ENCODE assay signal across 21 cellular contexts in the genomic region with DNA sequence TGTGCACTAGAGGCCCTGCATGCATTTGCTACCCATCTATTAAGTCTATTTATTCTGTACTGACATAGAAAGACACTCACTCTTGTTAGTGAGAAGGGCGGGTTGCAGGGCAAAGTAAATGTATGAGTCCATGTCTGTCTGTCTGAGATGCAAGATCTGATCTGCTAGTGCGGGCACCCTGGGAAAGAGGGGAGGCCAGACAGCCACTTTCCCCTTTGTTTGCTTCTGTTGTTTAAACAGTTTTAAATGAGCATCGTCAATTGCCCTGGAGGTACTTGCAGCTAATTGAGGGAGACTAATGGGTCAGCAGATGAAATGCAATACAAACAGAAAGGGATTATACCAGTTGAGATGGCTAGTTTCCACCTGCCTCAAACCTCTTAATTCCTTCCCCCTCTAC. TPM values are rescaled to one million over a fixed set of nuclear protein-coding genes. Genes with fewer than 3 reads are reported as not detected.
DNase-seq lines count a peak whose midpoint lies in the region; ATAC-seq and TF ChIP-seq lines count a peak whose summit lies in the region.
"Had no signal": no experiment of that assay in that cellular context is flagged by ENCODE, and none has a peak within 500 bp of the region (broad histone marks: within the 10 kb centered on the region; RNA-seq: fewer than 3 reads in every experiment).

No MANE protein-coding gene starts in this region.

- H3K27me3 ChIP-seq in left lung (no peaks in the 10 kb centered on the region), brain microvascular endothelial cell (replicated peaks) (no peaks in the 10 kb centered on the region)

- DNase-seq in NCI-H2029 (lab: John Stamatoyannopoulos, UW): peak; percentile 90
- peak; percentile 13 for DNase-seq in NCI-H524 treated with DMSO at 0.1 percent for 48 hours (lab: John Stamatoyannopoulos, UW)
- DNase-seq in left lung: no peak
- no peak for DNase-seq in stimulated activated naive CD4-positive, alpha-beta T cell (lab: John Stamatoyannopoulos, UW)
- DNase-seq in DMS 273 (lab: John Stamatoyannopoulos, UW; ENCODE audit: unreplicated experiment): no peak
- DNase-seq in brain microvascular endothelial cell: no peak
- DNase-seq in GM19240 (ENCODE audit: insufficient read length, low spot score): no peak
- DNase-seq: activated CD4-positive, CD25-positive, alpha-beta regulatory T cell treated with anti-CD3 and anti-CD28 coated beads, Interleukin-2, amount 50 U/mL, for 72 hours; activated naive CD8-positive, alpha-beta T cell treated with anti-CD3 and anti-CD28 coated beads for 36 hours; Caco-2; GDM1; KBM-7; kidney; naive thymus-derived CD4-positive, alpha-beta T cell; SIG-M5; stimulated activated CD4-positive, alpha-beta T cell treated with anti-CD3 and anti-CD28 coated beads, Interleukin-2, amount 100 ng/mL, for 48 hours had no signal

- H3K4me3 ChIP-seq in HEK293 (ENCODE audit: low read depth, low read length) (no peak overlapping the region), left lung (no peak overlapping the region), brain microvascular endothelial cell (ENCODE audit: low read depth, low read length) (no peak overlapping the region)
- H3K4me3 ChIP-seq: hepatocyte had no signal

- in situ Hi-C loops in brain microvascular endothelial cell (cut with HindIII; ENCODE audit: low pct_ligation_motif_present, low sequenced_read_pairs): no loop called here

- POLR2A ChIA-PET in HEK293 (lab: Yijun Ruan, JAX): no interaction called here

- intact Hi-C loops in left lung (cut with DNase I): no loop called here

- ATAC-seq in left lung: peak; percentile 13
- ATAC-seq: naive thymus-derived CD4-positive, alpha-beta T cell had no signal

- H3K4me1 ChIP-seq in HEK293 (ENCODE audit: control insufficient read depth, insufficient read depth, low read length): peaks cover 4% of the 10 kb centered on the region; the same call in 1 of the 2 replicates
- H3K4me1 ChIP-seq in left lung: no peaks in the 10 kb centered on the region
- H3K4me1 ChIP-seq: Caco-2 had no signal

- no peak overlapping the region for H3K27ac ChIP-seq in HEK293 (ENCODE audit: extremely low read depth, low read depth, low read length)
- H3K27ac ChIP-seq in left lung: no peak overlapping the region
- no peak overlapping the region for H3K27ac ChIP-seq in brain microvascular endothelial cell
- H3K27ac ChIP-seq: hepatocyte had no signal

- no peaks in the 10 kb centered on the region for H3K36me3 ChIP-seq in HEK293 (ENCODE audit: control insufficient read depth in 2 of 2, insufficient read depth in 1 of 2, low read length in 2 of 2)
- H3K36me3 ChIP-seq in left lung: no peaks in the 10 kb centered on the region
- H3K36me3 ChIP-seq in brain microvascular endothelial cell (replicated peaks): no peaks in the 10 kb centered on the region

- CTCF ChIA-PET in HEK293 (lab: Yijun Ruan, JAX): no interaction called here

- TF ChIP-seq CTCF in HEK293 (tag by site-specific recombination; IDR thresholded peaks at IDR 0.05) (no peak), left lung (IDR thresholded peaks at IDR 0.05) (no peak), brain microvascular endothelial cell (IDR thresholded peaks at IDR 0.05; ENCODE audit: low read depth, low read length, missing control alignments) (no peak)

- H3K9me3 ChIP-seq in HEK293 (ENCODE audit: control insufficient read depth, insufficient read depth, low read depth, low read length) (no peaks in the 10 kb centered on the region), left lung (no peaks in the 10 kb centered on the region)
- H3K9me3 ChIP-seq: Caco-2 had no signal

TF ChIP-seq in HEK293, 187 proteins besides CTCF, POLR2A, EP300 and RAD21 (continues in another document):
- TF ChIP-seq WT1 (tag by site-specific recombination; IDR thresholded peaks at IDR 0.05): peak; percentile 63; the same call in 1 of the 2 replicates
- TF ChIP-seq ZFP3 (tag by site-specific recombination; IDR thresholded peaks at IDR 0.05; ENCODE audit: low read depth): no peak
- no peak for TF ChIP-seq ZBTB20 (tag by site-specific recombination; IDR thresholded peaks at IDR 0.05)
- no peak for TF ChIP-seq TRIM28 (IDR thresholded peaks at IDR 0.05; ENCODE audit: borderline replicate concordance, low read length)
- TF ChIP-seq, protein P1, sequence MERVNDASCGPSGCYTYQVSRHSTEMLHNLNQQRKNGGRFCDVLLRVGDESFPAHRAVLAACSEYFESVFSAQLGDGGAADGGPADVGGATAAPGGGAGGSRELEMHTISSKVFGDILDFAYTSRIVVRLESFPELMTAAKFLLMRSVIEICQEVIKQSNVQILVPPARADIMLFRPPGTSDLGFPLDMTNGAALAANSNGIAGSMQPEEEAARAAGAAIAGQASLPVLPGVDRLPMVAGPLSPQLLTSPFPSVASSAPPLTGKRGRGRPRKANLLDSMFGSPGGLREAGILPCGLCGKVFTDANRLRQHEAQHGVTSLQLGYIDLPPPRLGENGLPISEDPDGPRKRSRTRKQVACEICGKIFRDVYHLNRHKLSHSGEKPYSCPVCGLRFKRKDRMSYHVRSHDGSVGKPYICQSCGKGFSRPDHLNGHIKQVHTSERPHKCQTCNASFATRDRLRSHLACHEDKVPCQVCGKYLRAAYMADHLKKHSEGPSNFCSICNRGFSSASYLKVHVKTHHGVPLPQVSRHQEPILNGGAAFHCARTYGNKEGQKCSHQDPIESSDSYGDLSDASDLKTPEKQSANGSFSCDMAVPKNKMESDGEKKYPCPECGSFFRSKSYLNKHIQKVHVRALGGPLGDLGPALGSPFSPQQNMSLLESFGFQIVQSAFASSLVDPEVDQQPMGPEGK (tag by site-specific recombination; IDR thresholded peaks at IDR 0.05): 0 out of 2 replicates have a peak, but pooled peaks have one; percentile 15
- TF ChIP-seq, protein P2, sequence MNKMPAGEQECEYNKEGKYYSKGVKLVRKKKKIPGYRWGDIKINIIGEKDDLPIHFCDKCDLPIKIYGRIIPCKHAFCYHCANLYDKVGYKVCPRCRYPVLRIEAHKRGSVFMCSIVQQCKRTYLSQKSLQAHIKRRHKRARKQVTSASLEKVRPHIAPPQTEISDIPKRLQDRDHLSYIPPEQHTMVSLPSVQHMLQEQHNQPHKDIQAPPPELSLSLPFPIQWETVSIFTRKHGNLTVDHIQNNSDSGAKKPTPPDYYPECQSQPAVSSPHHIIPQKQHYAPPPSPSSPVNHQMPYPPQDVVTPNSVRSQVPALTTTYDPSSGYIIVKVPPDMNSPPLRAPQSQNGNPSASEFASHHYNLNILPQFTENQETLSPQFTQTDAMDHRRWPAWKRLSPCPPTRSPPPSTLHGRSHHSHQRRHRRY (tag by site-specific recombination; IDR thresholded peaks at IDR 0.05): no peak
- TF ChIP-seq, protein P3, sequence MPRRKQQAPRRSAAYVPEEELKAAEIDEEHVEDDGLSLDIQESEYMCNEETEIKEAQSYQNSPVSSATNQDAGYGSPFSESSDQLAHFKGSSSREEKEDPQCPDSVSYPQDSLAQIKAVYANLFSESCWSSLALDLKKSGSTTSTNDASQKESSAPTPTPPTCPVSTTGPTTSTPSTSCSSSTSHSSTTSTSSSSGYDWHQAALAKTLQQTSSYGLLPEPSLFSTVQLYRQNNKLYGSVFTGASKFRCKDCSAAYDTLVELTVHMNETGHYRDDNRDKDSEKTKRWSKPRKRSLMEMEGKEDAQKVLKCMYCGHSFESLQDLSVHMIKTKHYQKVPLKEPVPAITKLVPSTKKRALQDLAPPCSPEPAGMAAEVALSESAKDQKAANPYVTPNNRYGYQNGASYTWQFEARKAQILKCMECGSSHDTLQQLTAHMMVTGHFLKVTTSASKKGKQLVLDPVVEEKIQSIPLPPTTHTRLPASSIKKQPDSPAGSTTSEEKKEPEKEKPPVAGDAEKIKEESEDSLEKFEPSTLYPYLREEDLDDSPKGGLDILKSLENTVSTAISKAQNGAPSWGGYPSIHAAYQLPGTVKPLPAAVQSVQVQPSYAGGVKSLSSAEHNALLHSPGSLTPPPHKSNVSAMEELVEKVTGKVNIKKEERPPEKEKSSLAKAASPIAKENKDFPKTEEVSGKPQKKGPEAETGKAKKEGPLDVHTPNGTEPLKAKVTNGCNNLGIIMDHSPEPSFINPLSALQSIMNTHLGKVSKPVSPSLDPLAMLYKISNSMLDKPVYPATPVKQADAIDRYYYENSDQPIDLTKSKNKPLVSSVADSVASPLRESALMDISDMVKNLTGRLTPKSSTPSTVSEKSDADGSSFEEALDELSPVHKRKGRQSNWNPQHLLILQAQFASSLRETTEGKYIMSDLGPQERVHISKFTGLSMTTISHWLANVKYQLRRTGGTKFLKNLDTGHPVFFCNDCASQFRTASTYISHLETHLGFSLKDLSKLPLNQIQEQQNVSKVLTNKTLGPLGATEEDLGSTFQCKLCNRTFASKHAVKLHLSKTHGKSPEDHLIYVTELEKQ (tag by site-specific recombination; IDR thresholded peaks at IDR 0.05; ENCODE audit: borderline replicate concordance): peak; percentile 31; the same call in 1 of the 2 replicates
- no peak for TF ChIP-seq ZNF747 (tag by site-specific recombination; IDR thresholded peaks at IDR 0.05)
- no peak for TF ChIP-seq KLF8 (tag by site-specific recombination; IDR thresholded peaks at IDR 0.05)
- no peak for TF ChIP-seq ZNF777 (tag by site-specific recombination; IDR thresholded peaks at IDR 0.05; ENCODE audit: borderline replicate concordance)
- TF ChIP-seq, protein P4, sequence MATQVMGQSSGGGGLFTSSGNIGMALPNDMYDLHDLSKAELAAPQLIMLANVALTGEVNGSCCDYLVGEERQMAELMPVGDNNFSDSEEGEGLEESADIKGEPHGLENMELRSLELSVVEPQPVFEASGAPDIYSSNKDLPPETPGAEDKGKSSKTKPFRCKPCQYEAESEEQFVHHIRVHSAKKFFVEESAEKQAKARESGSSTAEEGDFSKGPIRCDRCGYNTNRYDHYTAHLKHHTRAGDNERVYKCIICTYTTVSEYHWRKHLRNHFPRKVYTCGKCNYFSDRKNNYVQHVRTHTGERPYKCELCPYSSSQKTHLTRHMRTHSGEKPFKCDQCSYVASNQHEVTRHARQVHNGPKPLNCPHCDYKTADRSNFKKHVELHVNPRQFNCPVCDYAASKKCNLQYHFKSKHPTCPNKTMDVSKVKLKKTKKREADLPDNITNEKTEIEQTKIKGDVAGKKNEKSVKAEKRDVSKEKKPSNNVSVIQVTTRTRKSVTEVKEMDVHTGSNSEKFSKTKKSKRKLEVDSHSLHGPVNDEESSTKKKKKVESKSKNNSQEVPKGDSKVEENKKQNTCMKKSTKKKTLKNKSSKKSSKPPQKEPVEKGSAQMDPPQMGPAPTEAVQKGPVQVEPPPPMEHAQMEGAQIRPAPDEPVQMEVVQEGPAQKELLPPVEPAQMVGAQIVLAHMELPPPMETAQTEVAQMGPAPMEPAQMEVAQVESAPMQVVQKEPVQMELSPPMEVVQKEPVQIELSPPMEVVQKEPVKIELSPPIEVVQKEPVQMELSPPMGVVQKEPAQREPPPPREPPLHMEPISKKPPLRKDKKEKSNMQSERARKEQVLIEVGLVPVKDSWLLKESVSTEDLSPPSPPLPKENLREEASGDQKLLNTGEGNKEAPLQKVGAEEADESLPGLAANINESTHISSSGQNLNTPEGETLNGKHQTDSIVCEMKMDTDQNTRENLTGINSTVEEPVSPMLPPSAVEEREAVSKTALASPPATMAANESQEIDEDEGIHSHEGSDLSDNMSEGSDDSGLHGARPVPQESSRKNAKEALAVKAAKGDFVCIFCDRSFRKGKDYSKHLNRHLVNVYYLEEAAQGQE (tag by site-specific recombination; IDR thresholded peaks at IDR 0.05): no peak

RNA-seq across cellular contexts. Expression of a gene that starts 24.9 kb away (rescaled TPM):
- total RNA-seq in left lung: 1 to 10 TPM; 5.4 to 7.8 TPM
- total RNA-seq: activated CD8-positive, alpha-beta memory T cell treated with anti-CD3 and anti-CD28 coated beads for 36 hours; activated naive CD8-positive, alpha-beta T cell treated with anti-CD3 and anti-CD28 coated beads for 36 hours; Caco-2; fibroblast of villous mesenchyme; naive thymus-derived CD4-positive, alpha-beta T cell; T-helper 2 cell treated with Interferon-gamma antibody and Interleukin-4, amounts not matched to agents 100 ng/mL and 5 ng/mL, for 36 hours had no signal

RNA-seq across cellular contexts. Expression of a gene that starts 58.2 kb away (rescaled TPM):
- total RNA-seq in left lung: 10 to 100 TPM; 10.9 to 17.7 TPM

Comparison
In these comparisons a context has a peak if more than half of its experiments do, and no peak if none do; other contexts are left out.
1. DNase-seq: peak in NCI-H2029 (single experiment) and NCI-H524 treated with DMSO at 0.1 percent for 48 hours (single experiment); none in left lung (0 of 2), stimulated activated naive CD4-positive, alpha-beta T cell (0 of 6), DMS 273 (single experiment), brain microvascular endothelial cell (single experiment) and GM19240 (single experiment).